In the genomic region with DNA sequence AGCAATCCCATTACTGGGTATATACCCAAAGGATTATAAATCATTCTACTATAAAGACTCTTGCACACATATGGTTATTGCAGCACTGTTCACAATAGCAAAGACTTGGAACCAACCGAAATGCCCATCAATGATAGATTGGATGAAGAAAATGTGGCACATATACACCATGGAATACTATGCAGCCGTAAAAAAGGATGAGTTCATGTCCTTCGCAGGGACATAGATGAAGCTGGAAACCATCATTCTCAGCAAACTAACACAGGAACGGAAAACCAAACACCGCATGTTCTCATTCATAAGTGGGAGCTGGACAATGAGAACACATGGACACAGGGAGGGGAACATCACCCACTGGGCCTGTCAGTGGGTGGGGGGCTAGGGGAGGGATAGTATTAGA, we compare ENCODE assay signal across 15 cellular contexts. TPM values are rescaled to one million over a fixed set of nuclear protein-coding genes. Genes with fewer than 3 reads are reported as not detected.
"Had no signal": no experiment of that assay in that cellular context is flagged by ENCODE, and none has a peak within 500 bp of the region (broad histone marks: within the 10 kb centered on the region; RNA-seq: fewer than 3 reads in every experiment).

No MANE protein-coding gene starts in this region.

RNA-seq across cellular contexts. Expression of a gene that starts 2.9 kb away (rescaled TPM):
- total RNA-seq: stomach, subcutaneous adipose tissue, suprapubic skin, temporal lobe, thoracic aorta, thyroid gland, tibial nerve, transverse colon, upper lobe of left lung, upper lobe of right lung, ureter, urinary bladder, uterus, vagina had no signal
- polyA plus RNA-seq: stomach, urinary bladder had no signal

RNA-seq across cellular contexts. Expression of a gene that starts 18.4 kb away (rescaled TPM):
- total RNA-seq: stomach, subcutaneous adipose tissue, suprapubic skin, temporal lobe, thoracic aorta, thyroid gland, tibial nerve, transverse colon, upper lobe of left lung, upper lobe of right lung, ureter, urinary bladder, uterus, vagina had no signal
- polyA plus RNA-seq: stomach, thymus, urinary bladder had no signal

RNA-seq across cellular contexts. Expression of a gene that starts 57.3 kb away (rescaled TPM):
- total RNA-seq: stomach, subcutaneous adipose tissue, suprapubic skin, temporal lobe, thoracic aorta, thyroid gland, tibial nerve, transverse colon, upper lobe of left lung, upper lobe of right lung, ureter, urinary bladder, vagina had no signal
- polyA plus RNA-seq: stomach, urinary bladder had no signal
